In genomic region chr12:51333536-51333935, GRCh38 we compare ENCODE assay signal across 24 cellular contexts. TPM values are rescaled to one million over a fixed set of nuclear protein-coding genes. Genes with fewer than 3 reads are reported as not detected.
DNase-seq lines count a peak whose midpoint lies in the region; ATAC-seq and TF ChIP-seq lines count a peak whose summit lies in the region.
"Had no signal": no experiment of that assay in that cellular context is flagged by ENCODE, and none has a peak within 500 bp of the region (broad histone marks: within the 10 kb centered on the region; RNA-seq: fewer than 3 reads in every experiment).

No MANE protein-coding gene starts in this region.

- H2AFZ ChIP-seq in PC-9 = no peak overlapping the region
- H2AFZ ChIP-seq: GM23248 had no signal

- no peak for TF ChIP-seq CTCF in PC-9 (conservative IDR thresholded peaks at IDR 0.05)
- no peak for TF ChIP-seq CTCF in transverse colon (IDR thresholded peaks at IDR 0.05)
- no peak for TF ChIP-seq CTCF in CD14-positive monocyte (IDR thresholded peaks at IDR 0.05)

- H3K27me3 ChIP-seq in PC-9 (ENCODE audit: insufficient read depth, low read depth) = no peaks in the 10 kb centered on the region
- no peaks in the 10 kb centered on the region for H3K27me3 ChIP-seq in mucosa of rectum (ENCODE audit: control insufficient read depth in 2 of 2, insufficient read depth in 2 of 2, low read length in 2 of 2)
- no peaks in the 10 kb centered on the region for H3K27me3 ChIP-seq in transverse colon
- H3K27me3 ChIP-seq: SJSA1 had no signal

- H3K9me3 Mint-ChIP-seq in activated naive CD4-positive, alpha-beta T cell treated with anti-CD3 and anti-CD28 coated beads, Interleukin-2, amount 10 ng/mL, durations not matched to agents 7 days and 5 days = no peaks in the 10 kb centered on the region
- H3K9me3 Mint-ChIP-seq in CD14-positive monocyte = peaks cover 0 to 4% (median 0%) of the 10 kb centered on the region in 7 donors
- H3K9me3 Mint-ChIP-seq: H9 had no signal

- H3K27ac ChIP-seq in PC-9 (no peak overlapping the region), mucosa of rectum (ENCODE audit: low read depth in 2 of 2, low read length in 2 of 2) (peak overlapping the region; percentile 56 to 63), transverse colon (peak overlapping the region; percentile 61 to 75 (median 71))
- H3K27ac ChIP-seq: GM23248, SJSA1 had no signal

- H3K4me3 ChIP-seq in PC-9 (no peak overlapping the region), mucosa of rectum (ENCODE audit: low read length in 2 of 2) (no peak overlapping the region), transverse colon (no peak overlapping the region)
- H3K4me3 ChIP-seq: GM23248, SJSA1 had no signal

- H3K36me3 ChIP-seq in PC-9 (ENCODE audit: low read depth) (no peaks in the 10 kb centered on the region), mucosa of rectum (ENCODE audit: control insufficient read depth in 2 of 2, insufficient read depth in 2 of 2, low read length in 2 of 2) (no peaks in the 10 kb centered on the region), transverse colon (no peaks in the 10 kb centered on the region)
- H3K36me3 ChIP-seq: SJSA1 had no signal

- H3K79me2 ChIP-seq in PC-9 (ENCODE audit: low read depth) = no peaks in the 10 kb centered on the region

- CTCF ChIA-PET in activated naive CD4-positive, alpha-beta T cell treated with anti-CD3 and anti-CD28 coated beads, Interleukin-2, amount 10 ng/mL, durations not matched to agents 7 days and 5 days (lab: Charles Lee) = interaction anchor here (0.7 kb wide), 1 partner anchor 71 kb away, joined by 4 read pairs; no protein-coding TSS in a partner anchor
- CTCF ChIA-PET in PC-9 (lab: Charles Lee) = no interaction called here

- H3K9ac ChIP-seq in mucosa of rectum (ENCODE audit: low read depth in 1 of 2, low read length in 2 of 2) = no peak overlapping the region
- H3K9ac ChIP-seq: GM23248 had no signal

- peak overlapping the region; percentile 6 for H3K4me2 ChIP-seq in PC-9

- H3F3A ChIP-seq in PC-9 (ENCODE audit: insufficient read depth, low read depth) = peaks cover 20% of the 10 kb centered on the region; the same call in 1 of the 2 replicates

- intact Hi-C loops in PC-9 (cut with micrococcal nuclease; ENCODE audit: unreplicated experiment) = no loop called here
- intact Hi-C loops in transverse colon (cut with DNase I; ENCODE audit: low total_unique reads) = no loop called here
- intact Hi-C loops in CD14-positive monocyte (cut with micrococcal nuclease) = no loop called here

- no peaks in the 10 kb centered on the region for H3K9me2 ChIP-seq in PC-9 (ENCODE audit: insufficient read depth)

- no peak for ATAC-seq in GM19351 (IDR thresholded peaks at IDR 0.05; ENCODE audit: unreplicated experiment)
- ATAC-seq in GM19455 (IDR thresholded peaks at IDR 0.05; ENCODE audit: unreplicated experiment) = no peak
- ATAC-seq: Right ventricle myocardium inferior had no signal

- H3K27ac Mint-ChIP-seq in activated naive CD4-positive, alpha-beta T cell treated with anti-CD3 and anti-CD28 coated beads, Interleukin-2, amount 10 ng/mL, durations not matched to agents 7 days and 5 days = peak overlapping the region; percentile 25
- no peak overlapping the region for H3K27ac Mint-ChIP-seq in CD14-positive monocyte

- no peak for TF ChIP-seq POLR2A in transverse colon (IDR thresholded peaks at IDR 0.05)

- POLR2A ChIA-PET in PC-9 (lab: Charles Lee; ENCODE audit: unreplicated experiment) = no interaction called here

- no TSS peak for BruUV-seq in PC-9 (replicated peaks; lab: Mats Ljungman, UMichigan)

- no peak for TF ChIP-seq EP300 in transverse colon (IDR thresholded peaks at IDR 0.05; ENCODE audit: low read depth)

- H3K27me3 Mint-ChIP-seq in activated naive CD4-positive, alpha-beta T cell treated with anti-CD3 and anti-CD28 coated beads, Interleukin-2, amount 10 ng/mL, durations not matched to agents 7 days and 5 days = peaks cover 11% of the 10 kb centered on the region
- H3K27me3 Mint-ChIP-seq in CD14-positive monocyte (ENCODE audit: low read depth in 3 of 3) = peaks cover 2 to 11% (median 10%) of the 10 kb centered on the region in 3 donors

- H4K20me1 ChIP-seq in PC-9 (ENCODE audit: insufficient read depth) = no peaks in the 10 kb centered on the region

- peaks cover 3% of the 10 kb centered on the region for H3K36me3 Mint-ChIP-seq in activated naive CD4-positive, alpha-beta T cell treated with anti-CD3 and anti-CD28 coated beads, Interleukin-2, amount 10 ng/mL, durations not matched to agents 7 days and 5 days
- peaks cover 3 to 6% of the 10 kb centered on the region in 2 donors for H3K36me3 Mint-ChIP-seq in CD14-positive monocyte

- in situ Hi-C loops in transverse colon (cut with MboI; ENCODE audit: low pct_ligation_motif_present in 1 of 4, low pct_unique_long_range_greater_than_20kb in 1 of 4, low sequenced_read_pairs in 3 of 4) = loop anchor here in 2 of 4 donors (10.0 to 25.0 kb wide), 2 partner anchors 69 to 271 kb away; no protein-coding TSS in a partner anchor

- whole genome bisulfite sequencing in transverse colon (ENCODE audit: low coverage in 1 of 2), 2 donors = 66 to 80% methylated on average over 4 to 6 of the region's 6 CpGs

- no peak for DNase-seq in activated naive CD4-positive, alpha-beta T cell treated with anti-CD3 and anti-CD28 coated beads, Interleukin-2, amount 10 ng/mL, durations not matched to agents 7 days and 5 days
- no peak for DNase-seq in activated naive CD4-positive, alpha-beta T cell treated with Interleukin-2 at 50 U/mL for 16 hours
- no peak for DNase-seq in PC-9
- no peak for DNase-seq in transverse colon
- no peak for DNase-seq in CD14-positive monocyte (ENCODE audit: low spot score)
- DNase-seq: COR-L47, DMS79 treated with DMSO at 0.1 percent for 48 hours, GM23248, H9, KG1, NCI-H1105, NCI-H1694, NCI-H2081, NCI-H2171, NCI-H345, NCI-H524, NCI-H82 had no signal

- no peaks in the 10 kb centered on the region for H3K9me3 ChIP-seq in PC-9 (ENCODE audit: insufficient read depth, low read depth)
- no peaks in the 10 kb centered on the region for H3K9me3 ChIP-seq in mucosa of rectum (ENCODE audit: control insufficient read depth in 2 of 2, low read length in 2 of 2)
- no peaks in the 10 kb centered on the region for H3K9me3 ChIP-seq in transverse colon
- H3K9me3 ChIP-seq: SJSA1 had no signal

- no peak overlapping the region for H3K4me3 Mint-ChIP-seq in activated naive CD4-positive, alpha-beta T cell treated with anti-CD3 and anti-CD28 coated beads, Interleukin-2, amount 10 ng/mL, durations not matched to agents 7 days and 5 days
- no peak overlapping the region for H3K4me3 Mint-ChIP-seq in CD14-positive monocyte
- H3K4me3 Mint-ChIP-seq: H9 had no signal

- peaks cover 41% of the 10 kb centered on the region for H3K4me1 Mint-ChIP-seq in activated naive CD4-positive, alpha-beta T cell treated with anti-CD3 and anti-CD28 coated beads, Interleukin-2, amount 10 ng/mL, durations not matched to agents 7 days and 5 days
- peaks cover 59% of the 10 kb centered on the region for H3K4me1 Mint-ChIP-seq in CD14-positive monocyte

- H3K4me1 ChIP-seq in PC-9 (replicated peaks; ENCODE audit: insufficient read depth) (peaks cover 19% of the 10 kb centered on the region), mucosa of rectum (ENCODE audit: control insufficient read depth in 2 of 2, insufficient read depth in 2 of 2, low read length in 2 of 2) (peaks cover 17 to 23% of the 10 kb centered on the region in 2 donors), transverse colon (peaks cover 0 to 27% (median 13%) of the 10 kb centered on the region in 4 donors)

RNA-seq across cellular contexts. Expression of gene BIN2, which starts 9.6 kb away (rescaled TPM):
- not detected in 2 replicates for total RNA-seq in PC-9 (2021)
- total RNA-seq in transverse colon = 10 to 100 TPM in 2 of 4 donors, 1 to 10 TPM in 2; 4.0 to 28.8 (median 9.0) TPM
- polyA plus RNA-seq in CD14-positive monocyte = 100 to 1,000 TPM; 120 to 196 TPM
- total RNA-seq: GM23248, H9 had no signal
- polyA plus RNA-seq: GM23248 had no signal

RNA-seq across cellular contexts. Expression of gene CELA1, which starts 12.9 kb away (rescaled TPM):
- total RNA-seq in PC-9 (2021) = 0.58 TPM in 1 of 2 replicates, not detected in the other
- total RNA-seq in transverse colon = not detected
- polyA plus RNA-seq in CD14-positive monocyte = 1 to 10 TPM in 1 of 2 donors, under 1 TPM in 1; 0.67 to 3.0 TPM
- total RNA-seq: GM23248, H9, HT1080, OCI-LY7, Right ventricle myocardium inferior had no signal
- polyA plus RNA-seq: GM23248 had no signal

RNA-seq across cellular contexts. Expression of gene GALNT6, which starts 57.7 kb away (rescaled TPM):
- total RNA-seq in PC-9 (2021) = 73.0 and 83.5 TPM in 2 replicates
- total RNA-seq in transverse colon = 10 to 100 TPM; 17.5 to 52.7 (median 26.8) TPM
- 10 to 100 TPM in 1 of 2 donors, 1 to 10 TPM in 1; 3.2 to 10.4 TPM for polyA plus RNA-seq in CD14-positive monocyte
